Comparison of ENCODE assay signal across 8 cellular contexts in the genomic region with DNA sequence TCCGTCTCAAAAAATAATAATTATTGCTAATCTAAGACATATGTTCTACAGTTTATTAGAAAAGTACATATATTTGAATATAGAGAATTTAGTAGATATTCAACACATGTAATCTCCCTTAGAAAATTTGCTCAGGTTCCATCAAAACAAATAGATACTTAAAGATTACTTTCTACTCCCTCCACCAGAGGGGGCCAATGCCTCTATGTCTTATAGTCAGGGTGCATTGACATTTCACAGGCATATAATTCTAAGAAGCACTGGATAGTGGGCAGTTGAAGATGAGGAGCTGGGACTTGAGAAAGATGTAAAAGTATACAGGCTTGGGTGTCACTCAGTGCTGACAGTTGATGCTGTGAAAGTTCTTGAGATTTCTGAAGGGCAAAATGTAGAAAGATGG.
DNase-seq lines count a peak whose midpoint lies in the region; ATAC-seq and TF ChIP-seq lines count a peak whose summit lies in the region.

No MANE protein-coding gene starts in this region.

- no peaks in the 10 kb centered on the region for H3K4me1 Mint-ChIP-seq in CD8-positive, alpha-beta T cell (ENCODE audit: low read depth)
- no peaks in the 10 kb centered on the region for H3K4me1 Mint-ChIP-seq in activated CD4-positive, alpha-beta memory T cell treated with anti-CD3 and anti-CD28 coated beads, Interleukin-2, amount 10 ng/mL, durations not matched to agents 7 days and 5 days

- peaks cover 6% of the 10 kb centered on the region for H3K9me3 Mint-ChIP-seq in CD8-positive, alpha-beta T cell
- no peaks in the 10 kb centered on the region for H3K9me3 Mint-ChIP-seq in activated CD4-positive, alpha-beta memory T cell treated with anti-CD3 and anti-CD28 coated beads, Interleukin-2, amount 10 ng/mL, durations not matched to agents 7 days and 5 days

- peaks cover 3% of the 10 kb centered on the region for H3K27me3 Mint-ChIP-seq in CD8-positive, alpha-beta T cell (ENCODE audit: low read depth)
- H3K27me3 Mint-ChIP-seq in activated CD4-positive, alpha-beta memory T cell treated with anti-CD3 and anti-CD28 coated beads, Interleukin-2, amount 10 ng/mL, durations not matched to agents 7 days and 5 days: no peaks in the 10 kb centered on the region

- no peak for TF ChIP-seq POLR2A in erythroblast (IDR thresholded peaks at IDR 0.05; ENCODE audit: low read length)
- TF ChIP-seq POLR2A in stomach (IDR thresholded peaks at IDR 0.05): no peak

- DNase-seq in stimulated activated CD4-positive, alpha-beta T cell treated with anti-CD3 and anti-CD28 coated beads, Interleukin-15, amount 100 ng/mL, for 24 hours: peak; percentile 6
- no peak for DNase-seq in stimulated activated CD4-positive, alpha-beta T cell treated with anti-CD3 and anti-CD28 coated beads, Interleukin-12 subunit alpha, Interleukin-12 subunit beta, amount 100 ng/mL, for 4 hours
- DNase-seq in NCI-H526 treated with DMSO at 0.1 percent for 48 hours (lab: John Stamatoyannopoulos, UW) (peak; percentile 5), erythroblast (lab: John Stamatoyannopoulos, UW) (peak; percentile 58 to 74), stomach (no peak)
- no peak for DNase-seq in CD8-positive, alpha-beta T cell
- DNase-seq in activated CD4-positive, alpha-beta memory T cell treated with anti-CD3 and anti-CD28 coated beads, Interleukin-2, amount 10 ng/mL, durations not matched to agents 7 days and 5 days: no peak

- POLR2A ChIA-PET in CD8-positive, alpha-beta T cell (lab: Charles Lee): no interaction called here
- POLR2A ChIA-PET in activated CD4-positive, alpha-beta memory T cell treated with anti-CD3 and anti-CD28 coated beads, Interleukin-2, amount 10 ng/mL, durations not matched to agents 7 days and 5 days (lab: Charles Lee): no interaction called here

- intact Hi-C loops in CD8-positive, alpha-beta T cell (cut with DNase I, micrococcal nuclease): no loop called here
- intact Hi-C loops in stomach (cut with DNase I; ENCODE audit: low total_unique reads): no loop called here

- CTCF ChIA-PET in CD8-positive, alpha-beta T cell (lab: Charles Lee): no interaction called here
- CTCF ChIA-PET in activated CD4-positive, alpha-beta memory T cell treated with anti-CD3 and anti-CD28 coated beads, Interleukin-2, amount 10 ng/mL, durations not matched to agents 7 days and 5 days (lab: Charles Lee): no interaction called here

- no peak for TF ChIP-seq EP300 in stomach (IDR thresholded peaks at IDR 0.05)

- ATAC-seq in CD8-positive, alpha-beta T cell: no peak
- no peak for ATAC-seq in HG03196 (IDR thresholded peaks at IDR 0.05; ENCODE audit: unreplicated experiment)

- H3K27ac ChIP-seq in CD8-positive, alpha-beta T cell (ENCODE audit: low read depth, low read length): no peak overlapping the region
- H3K27ac ChIP-seq in stomach: no peak overlapping the region

- no peaks in the 10 kb centered on the region for H3K9me3 ChIP-seq in CD8-positive, alpha-beta T cell (ENCODE audit: low read length)
- H3K9me3 ChIP-seq in stomach: peaks cover 0 to 4% (median under 1%) of the 10 kb centered on the region in 4 donors

- no peaks in the 10 kb centered on the region for H3K36me3 Mint-ChIP-seq in CD8-positive, alpha-beta T cell
- no peaks in the 10 kb centered on the region for H3K36me3 Mint-ChIP-seq in activated CD4-positive, alpha-beta memory T cell treated with anti-CD3 and anti-CD28 coated beads, Interleukin-2, amount 10 ng/mL, durations not matched to agents 7 days and 5 days (ENCODE audit: low read depth)

- H3K27ac Mint-ChIP-seq in CD8-positive, alpha-beta T cell: no peak overlapping the region
- H3K27ac Mint-ChIP-seq in activated CD4-positive, alpha-beta memory T cell treated with anti-CD3 and anti-CD28 coated beads, Interleukin-2, amount 10 ng/mL, durations not matched to agents 7 days and 5 days: no peak overlapping the region

- TF ChIP-seq CTCF in CD8-positive, alpha-beta T cell (IDR thresholded peaks at IDR 0.05): no peak
- no peak for TF ChIP-seq CTCF in stomach (IDR thresholded peaks at IDR 0.05)

- H3K4me3 Mint-ChIP-seq in CD8-positive, alpha-beta T cell: no peak overlapping the region
- H3K4me3 Mint-ChIP-seq in activated CD4-positive, alpha-beta memory T cell treated with anti-CD3 and anti-CD28 coated beads, Interleukin-2, amount 10 ng/mL, durations not matched to agents 7 days and 5 days: no peak overlapping the region

- WGBS in stomach, 5 donors: 37 to 52% (median 45%) methylated on average over 1 of the region's 1 CpG

- no peak overlapping the region for H3K4me3 ChIP-seq in CD8-positive, alpha-beta T cell (ENCODE audit: low read depth, low read length)
- H3K4me3 ChIP-seq in stomach: no peak overlapping the region

- H3K27me3 ChIP-seq in CD8-positive, alpha-beta T cell (ENCODE audit: insufficient read depth, low read length): no peaks in the 10 kb centered on the region
- H3K27me3 ChIP-seq in stomach: no peaks in the 10 kb centered on the region

- H3K4me1 ChIP-seq in CD8-positive, alpha-beta T cell (ENCODE audit: insufficient read depth, low read length): no peaks in the 10 kb centered on the region
- H3K4me1 ChIP-seq in stomach: no peaks in the 10 kb centered on the region

- H3K36me3 ChIP-seq in CD8-positive, alpha-beta T cell (ENCODE audit: insufficient read depth, low read length): no peaks in the 10 kb centered on the region
- H3K36me3 ChIP-seq in stomach: no peaks in the 10 kb centered on the region

Comparison
In these comparisons a context has a peak if more than half of its experiments do, and no peak if none do; other contexts are left out.
1. DNase-seq: peak in stimulated activated CD4-positive, alpha-beta T cell treated with anti-CD3 and anti-CD28 coated beads, Interleukin-15, amount 100 ng/mL, for 24 hours (single experiment), NCI-H526 treated with DMSO at 0.1 percent for 48 hours (single experiment) and erythroblast (2 of 2); none in stimulated activated CD4-positive, alpha-beta T cell treated with anti-CD3 and anti-CD28 coated beads, Interleukin-12 subunit alpha, Interleukin-12 subunit beta, amount 100 ng/mL, for 4 hours (single experiment), CD8-positive, alpha-beta T cell (0 of 7), stomach (single experiment) and activated CD4-positive, alpha-beta memory T cell treated with anti-CD3 and anti-CD28 coated beads, Interleukin-2, amount 10 ng/mL, durations not matched to agents 7 days and 5 days (single experiment).